In genomic region chr6:8659404-8660189, GRCh38 we compare ENCODE assay signal across 17 cellular contexts.
DNase-seq lines count a peak whose midpoint lies in the region; ATAC-seq and TF ChIP-seq lines count a peak whose summit lies in the region.
"Had no signal": no experiment of that assay in that cellular context is flagged by ENCODE, and none has a peak within 500 bp of the region (broad histone marks: within the 10 kb centered on the region; RNA-seq: fewer than 3 reads in every experiment).

No MANE protein-coding gene starts in this region.

- H3K27ac ChIP-seq in BLaER1, result no peak overlapping the region
- 0 out of 22 replicates have a peak overlapping the region, but pooled peaks of 1 of the 11 experiments have one; percentile 26 for H3K27ac ChIP-seq in BLaER1 treated with 17β-estradiol and CSF1 and Interleukin-3, amounts not matched to agents 10 nM and 100 nM
- H3K27ac ChIP-seq in body of pancreas, result peak overlapping the region in 2 of 4 donors; percentile 44 to 47
- no peak overlapping the region for H3K27ac ChIP-seq in CD8-positive, alpha-beta memory T cell (ENCODE audit: low read depth, low read length)

- H4K20me1 ChIP-seq in BLaER1, result no peaks in the 10 kb centered on the region
- H4K20me1 ChIP-seq in BLaER1 treated with 17β-estradiol and CSF1 and Interleukin-3, amounts not matched to agents 10 nM and 100 nM, result no peaks in the 10 kb centered on the region

- H3K4me3 ChIP-seq in BLaER1 (no peak overlapping the region), body of pancreas (no peak overlapping the region)
- no peak overlapping the region for H3K4me3 ChIP-seq in BLaER1 treated with 17β-estradiol and CSF1 and Interleukin-3, amounts not matched to agents 10 nM and 100 nM
- no peak overlapping the region for H3K4me3 ChIP-seq in CD8-positive, alpha-beta memory T cell (ENCODE audit: low read length)

- peaks cover 4 to 21% (median 10%) of the 10 kb centered on the region in 5 donors for H3K9me3 Mint-ChIP-seq in CD8-positive, alpha-beta memory T cell

- TF ChIP-seq POLR2A in body of pancreas (IDR thresholded peaks at IDR 0.05), result no peak

- H3K27ac Mint-ChIP-seq in CD8-positive, alpha-beta memory T cell, result no peak overlapping the region
- H3K27ac Mint-ChIP-seq: CD14-positive monocyte; CD4-positive, alpha-beta memory T cell; CD4-positive, CD25-positive, alpha-beta regulatory T cell had no signal

- ATAC-seq in body of pancreas, result peak; percentile 67
- no peak for ATAC-seq in GM21737 (IDR thresholded peaks at IDR 0.05; ENCODE audit: unreplicated experiment)

- H3K36me3 Mint-ChIP-seq in CD8-positive, alpha-beta memory T cell, result no peaks in the 10 kb centered on the region
- H3K36me3 Mint-ChIP-seq: CD14-positive monocyte; CD4-positive, alpha-beta memory T cell; CD4-positive, CD25-positive, alpha-beta regulatory T cell had no signal

- 0 out of 2 replicates have a peak overlapping the region, but pooled peaks have one; percentile 52 for H3K4me2 ChIP-seq in BLaER1
- peak overlapping the region in 8 of 11 experiments; percentile 49 to 79 (median 64); a peak in 10 of 22 replicates for H3K4me2 ChIP-seq in BLaER1 treated with 17β-estradiol and CSF1 and Interleukin-3, amounts not matched to agents 10 nM and 100 nM

- intact Hi-C loops in body of pancreas (cut with DNase I), result no loop called here

- POLR2A ChIA-PET in CD8-positive, alpha-beta memory T cell (lab: Charles Lee), result no interaction called here

- WGBS in body of pancreas, 2 donors, result 53 to 60% methylated on average over 6 of the region's 6 CpGs

- no peaks in the 10 kb centered on the region for H3K9me3 ChIP-seq in BLaER1
- no peaks in the 10 kb centered on the region for H3K9me3 ChIP-seq in BLaER1 treated with 17β-estradiol and CSF1 and Interleukin-3, amounts not matched to agents 10 nM and 100 nM (replicated peaks in 1 of 11)
- H3K9me3 ChIP-seq in body of pancreas, result no peaks in the 10 kb centered on the region
- no peaks in the 10 kb centered on the region for H3K9me3 ChIP-seq in CD8-positive, alpha-beta memory T cell (ENCODE audit: low read length)
- H3K9me3 ChIP-seq: BE2C, Caco-2 had no signal

- no peaks in the 10 kb centered on the region for H3K4me1 Mint-ChIP-seq in CD8-positive, alpha-beta memory T cell
- H3K4me1 Mint-ChIP-seq: CD14-positive monocyte; CD4-positive, alpha-beta memory T cell; CD4-positive, CD25-positive, alpha-beta regulatory T cell had no signal

- no peak overlapping the region for H3K4me3 Mint-ChIP-seq in CD8-positive, alpha-beta memory T cell
- H3K4me3 Mint-ChIP-seq: CD14-positive monocyte; CD4-positive, alpha-beta memory T cell; CD4-positive, CD25-positive, alpha-beta regulatory T cell had no signal

- H3K27me3 ChIP-seq in BLaER1, result no peaks in the 10 kb centered on the region
- no peaks in the 10 kb centered on the region for H3K27me3 ChIP-seq in BLaER1 treated with 17β-estradiol and CSF1 and Interleukin-3, amounts not matched to agents 10 nM and 100 nM
- H3K27me3 ChIP-seq in body of pancreas, result no peaks in the 10 kb centered on the region
- no peaks in the 10 kb centered on the region for H3K27me3 ChIP-seq in CD8-positive, alpha-beta memory T cell (ENCODE audit: insufficient read depth, low read length, poor library complexity, severe bottlenecking)
- H3K27me3 ChIP-seq: BE2C had no signal

- no peak for TF ChIP-seq CTCF in body of pancreas (IDR thresholded peaks at IDR 0.05)

- H3K36me3 ChIP-seq in BLaER1 (no peaks in the 10 kb centered on the region), body of pancreas (replicated peaks in 1 of 2; ENCODE audit: insufficient read depth in 1 of 2, low read depth in 2 of 2) (no peaks in the 10 kb centered on the region)
- no peaks in the 10 kb centered on the region for H3K36me3 ChIP-seq in BLaER1 treated with 17β-estradiol and CSF1 and Interleukin-3, amounts not matched to agents 10 nM and 100 nM
- no peaks in the 10 kb centered on the region for H3K36me3 ChIP-seq in CD8-positive, alpha-beta memory T cell (ENCODE audit: insufficient read depth, low read length)
- H3K36me3 ChIP-seq: BE2C had no signal

- no peak overlapping the region for H3K9ac ChIP-seq in BLaER1
- H3K9ac ChIP-seq in BLaER1 treated with 17β-estradiol and CSF1 and Interleukin-3, amounts not matched to agents 10 nM and 100 nM, result no peak overlapping the region

- no peaks in the 10 kb centered on the region for H3K27me3 Mint-ChIP-seq in CD8-positive, alpha-beta memory T cell
- H3K27me3 Mint-ChIP-seq: CD4-positive, alpha-beta memory T cell; CD4-positive, CD25-positive, alpha-beta regulatory T cell had no signal

- H3K4me1 ChIP-seq in BLaER1, result peaks cover 18% of the 10 kb centered on the region
- peaks cover 13 to 24% (median 20%) of the 10 kb centered on the region in 10 experiments for H3K4me1 ChIP-seq in BLaER1 treated with 17β-estradiol and CSF1 and Interleukin-3, amounts not matched to agents 10 nM and 100 nM
- peaks cover 16% of the 10 kb centered on the region for H3K4me1 ChIP-seq in body of pancreas
- H3K4me1 ChIP-seq in CD8-positive, alpha-beta memory T cell (ENCODE audit: insufficient read depth, low read length), result no peaks in the 10 kb centered on the region
- H3K4me1 ChIP-seq: BE2C had no signal

- CTCF ChIA-PET in CD8-positive, alpha-beta memory T cell (lab: Charles Lee), result no interaction called here

- DNase-seq in body of pancreas, result peak; percentile 21 to 43 (median 38)
- DNase-seq in stimulated activated CD4-positive, alpha-beta T cell treated with anti-CD3 and anti-CD28 coated beads, Interleukin-4, amount 100 ng/mL, for 1 hour, result no peak
- DNase-seq in CD8-positive, alpha-beta memory T cell, result no peak
- DNase-seq: 8988T; ACHN; BE2C; C1 segment of cervical spinal cord; Caco-2; Calu3; CD4-positive, alpha-beta memory T cell; CD4-positive, CD25-positive, alpha-beta regulatory T cell; DMS79 treated with DMSO at 0.1 percent for 48 hours; GF-D8 had no signal

Comparison
In these comparisons a context has a peak if more than half of its experiments do, and no peak if none do; other contexts are left out.
1. DNase-seq: peak in body of pancreas (4 of 4); none in stimulated activated CD4-positive, alpha-beta T cell treated with anti-CD3 and anti-CD28 coated beads, Interleukin-4, amount 100 ng/mL, for 1 hour (single experiment) and CD8-positive, alpha-beta memory T cell (0 of 5).